In genomic region chr2:207724113-207724512, GRCh38 we compare ENCODE assay signal across 1 cellular context.
TF ChIP-seq lines count a peak whose summit lies in the region.

No MANE protein-coding gene starts in this region.

TF ChIP-seq in GM12878, 131 proteins besides CTCF, POLR2A, EP300 and RAD21 (continued from another document and continues in another):
- TF ChIP-seq ZNF217 (IDR thresholded peaks at IDR 0.05) (peak; percentile 80; the same call in 1 of the 2 replicates), NBN (IDR thresholded peaks at IDR 0.05) (peak; percentile 72), ZNF687 (IDR thresholded peaks at IDR 0.05) (peak; percentile 70), STAT1 (conservative IDR thresholded peaks at IDR 0.05) (no peak), ZBTB40 (IDR thresholded peaks at IDR 0.05; ENCODE audit: borderline replicate concordance) (no peak), GABPA (IDR thresholded peaks at IDR 0.05; ENCODE audit: low read depth) (no peak), BCLAF1 (IDR thresholded peaks at IDR 0.05) (no peak), PBX3 (IDR thresholded peaks at IDR 0.05; ENCODE audit: insufficient replicate concordance, low read depth, low read length) (no peak), SIN3A (IDR thresholded peaks at IDR 0.05; ENCODE audit: low read depth, low read length) (no peak), SUPT20H (IDR thresholded peaks at IDR 0.05; ENCODE audit: borderline replicate concordance, control insufficient read depth, low read depth, low read length) (no peak), ASH2L (IDR thresholded peaks at IDR 0.05; ENCODE audit: borderline replicate concordance, low read depth) (no peak), BCL3 (IDR thresholded peaks at IDR 0.05; ENCODE audit: borderline replicate concordance, insufficient read depth, low read depth, low read length, poor library complexity, severe bottlenecking) (no peak), CHD1 (IDR thresholded peaks at IDR 0.05; ENCODE audit: low read depth, low read length) (no peak), DPF2 (IDR thresholded peaks at IDR 0.05) (peak; percentile 84), CREM (IDR thresholded peaks at IDR 0.05; ENCODE audit: low read depth) (no peak), ZNF592 (IDR thresholded peaks at IDR 0.05) (no peak), ZZZ3 (IDR thresholded peaks at IDR 0.05; ENCODE audit: control insufficient read depth, insufficient read length, low read depth) (no peak), IRF4 (IDR thresholded peaks at IDR 0.05; ENCODE audit: low read depth, low read length) (no peak), SKIL (IDR thresholded peaks at IDR 0.05; ENCODE audit: low read depth, poor library complexity, severe bottlenecking) (no peak), RB1 (IDR thresholded peaks at IDR 0.05; ENCODE audit: borderline replicate concordance) (no peak), YY1 (IDR thresholded peaks at IDR 0.05; ENCODE audit: low read depth, low read length) (no peak), PAX8 (IDR thresholded peaks at IDR 0.05) (no peak), STAT3 (IDR thresholded peaks at IDR 0.05; ENCODE audit: low read depth, low read length) (no peak), NFIC (IDR thresholded peaks at IDR 0.05; ENCODE audit: low read depth, low read length) (no peak), TCF12 (IDR thresholded peaks at IDR 0.05; ENCODE audit: low read depth, low read length) (no peak), ZBED1 (IDR thresholded peaks at IDR 0.05; ENCODE audit: borderline replicate concordance) (no peak), E4F1 (IDR thresholded peaks at IDR 0.05; ENCODE audit: borderline replicate concordance, partially characterized antibody) (no peak), POU2F2 (IDR thresholded peaks at IDR 0.05; ENCODE audit: borderline replicate concordance, low read depth, low read length) (no peak), SUZ12 (IDR thresholded peaks at IDR 0.05; ENCODE audit: unreplicated experiment) (no peak), CREB1 (IDR thresholded peaks at IDR 0.05; ENCODE audit: low read depth) (no peak), HCFC1 (IDR thresholded peaks at IDR 0.05; ENCODE audit: low read length) (no peak), RAD51 (IDR thresholded peaks at IDR 0.05) (0 out of 2 replicates have a peak, but pooled peaks have one; percentile 31), BCL11A (IDR thresholded peaks at IDR 0.05; ENCODE audit: low read depth, low read length) (peak; percentile 47; the same call in 1 of the 2 replicates), CBX3 (IDR thresholded peaks at IDR 0.05; ENCODE audit: borderline replicate concordance, low read depth) (no peak), SMARCA5 (IDR thresholded peaks at IDR 0.05) (no peak; the same call in 1 of the 2 replicates), FOS (IDR thresholded peaks at IDR 0.05; ENCODE audit: borderline replicate concordance, extremely low read depth, insufficient read length) (no peak), JUND (IDR thresholded peaks at IDR 0.05; ENCODE audit: low read depth, low read length) (no peak), SP1 (IDR thresholded peaks at IDR 0.05; ENCODE audit: low read depth, low read length) (no peak), PAX5 (IDR thresholded peaks at IDR 0.05; ENCODE audit: borderline replicate concordance, low read depth, low read length) (no peak)
